1 cellular context compared by ENCODE assay signal in genomic region chr3:194268659-194269487, GRCh38.
TF ChIP-seq lines count a peak whose summit lies in the region.

No MANE protein-coding gene starts in this region.

TF ChIP-seq in HepG2, 621 proteins besides CTCF, POLR2A, EP300 and RAD21 (continued from another document):
- TF ChIP-seq ZNF407 (CRISPR knock-in tag; IDR thresholded peaks at IDR 0.05; ENCODE audit: not compliant biosample characterization) (no peak), SYNCRIP (IDR thresholded peaks at IDR 0.05; ENCODE audit: insufficient read depth, low read depth, low read length) (no peak), ZNF781 (CRISPR knock-in tag; IDR thresholded peaks at IDR 0.05; ENCODE audit: borderline replicate concordance, not compliant biosample characterization) (no peak), KDM1A (CRISPR knock-in tag; IDR thresholded peaks at IDR 0.05) (peak; percentile 92), MIER2 (CRISPR knock-in tag; IDR thresholded peaks at IDR 0.05) (no peak), KLF15 (CRISPR knock-in tag; IDR thresholded peaks at IDR 0.05; ENCODE audit: borderline replicate concordance) (no peak), KAT7 (CRISPR knock-in tag; IDR thresholded peaks at IDR 0.05; ENCODE audit: borderline replicate concordance) (no peak), MAF1 (CRISPR knock-in tag; IDR thresholded peaks at IDR 0.05; ENCODE audit: borderline replicate concordance) (no peak), ZNF383 (CRISPR knock-in tag; IDR thresholded peaks at IDR 0.05; ENCODE audit: borderline replicate concordance) (no peak), RCOR2 (CRISPR knock-in tag; IDR thresholded peaks at IDR 0.05) (peak; percentile 68; the same call in 1 of the 2 replicates), SIX1 (CRISPR knock-in tag; IDR thresholded peaks at IDR 0.05; ENCODE audit: borderline replicate concordance) (no peak), SMARCE1 (IDR thresholded peaks at IDR 0.05; ENCODE audit: borderline replicate concordance) (no peak), DMTF1 (CRISPR knock-in tag; IDR thresholded peaks at IDR 0.05) (no peak), ZNF274 (CRISPR knock-in tag; IDR thresholded peaks at IDR 0.05) (no peak), ZNF550 (CRISPR knock-in tag; IDR thresholded peaks at IDR 0.05; ENCODE audit: borderline replicate concordance) (no peak), RXRA (CRISPR knock-in tag; IDR thresholded peaks at IDR 0.05) (no peak), NFATC3 (CRISPR knock-in tag; IDR thresholded peaks at IDR 0.05) (no peak), SMC3 (IDR thresholded peaks at IDR 0.05; ENCODE audit: low read length) (no peak), KIAA2018 (CRISPR knock-in tag; IDR thresholded peaks at IDR 0.05; ENCODE audit: borderline replicate concordance) (no peak), ZNF713 (CRISPR knock-in tag; IDR thresholded peaks at IDR 0.05) (no peak), ZNF121 (CRISPR knock-in tag; IDR thresholded peaks at IDR 0.05) (0 out of 2 replicates have a peak, but pooled peaks have one; percentile 40), ZNF503 (CRISPR knock-in tag; IDR thresholded peaks at IDR 0.05) (no peak), HNF1A (IDR thresholded peaks at IDR 0.05; ENCODE audit: low read depth) (no peak), HNF1A (CRISPR knock-in tag; IDR thresholded peaks at IDR 0.05; ENCODE audit: borderline replicate concordance) (no peak), ZNF629 (CRISPR knock-in tag; conservative IDR thresholded peaks at IDR 0.05) (peak; percentile 97), CHD4 (IDR thresholded peaks at IDR 0.05; ENCODE audit: borderline replicate concordance, low read length) (peak; percentile 70; the same call in 1 of the 2 replicates)
